ENCODE assay signal across 7 cellular contexts in the genomic region with DNA sequence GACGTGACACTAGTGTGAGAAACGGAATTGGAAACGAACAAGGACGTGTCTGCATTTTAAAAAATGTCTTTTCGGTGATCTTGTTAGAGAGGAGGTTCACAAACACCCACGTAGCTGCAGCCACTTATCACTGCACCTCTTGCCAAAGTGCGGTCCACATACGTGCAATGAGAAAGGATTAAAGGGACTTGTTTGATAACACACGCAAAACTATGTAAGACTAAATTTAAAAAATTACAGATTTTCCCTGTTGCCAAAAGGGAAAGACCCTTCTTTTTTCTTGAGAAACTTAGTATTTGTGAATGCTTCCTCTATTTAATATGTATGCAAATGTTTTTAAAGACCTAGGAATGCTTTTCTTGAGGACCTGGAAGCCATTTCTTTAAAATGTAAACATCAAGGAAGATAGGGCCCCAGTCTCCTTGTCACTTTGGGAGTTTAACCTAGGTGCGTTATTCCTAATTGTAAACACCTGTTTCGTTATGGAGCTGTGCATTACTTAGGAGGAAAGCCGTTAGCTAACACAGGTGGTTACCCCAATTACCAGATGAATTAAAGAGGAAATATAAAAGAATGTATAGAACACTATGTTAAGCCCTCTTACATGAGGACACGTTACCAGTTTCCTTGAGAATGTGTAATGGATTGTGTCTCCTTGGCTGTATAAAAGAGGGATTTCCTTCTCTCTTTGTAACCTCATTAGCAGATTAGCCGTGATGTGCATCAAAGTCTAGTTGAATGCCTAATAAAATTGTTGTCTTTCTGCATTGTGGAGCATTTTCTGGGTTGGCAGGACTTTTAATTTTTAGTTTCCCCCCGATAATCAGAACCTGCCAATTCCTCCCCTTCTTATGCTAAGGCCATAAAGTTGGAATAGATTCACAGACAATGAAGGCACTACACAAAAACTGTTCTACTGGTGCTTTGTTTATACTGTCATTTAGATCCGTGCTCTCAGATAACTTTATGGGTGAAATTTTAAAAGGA. TPM values are rescaled to one million over a fixed set of nuclear protein-coding genes. Genes with fewer than 3 reads are reported as not detected.
DNase-seq lines count a peak whose midpoint lies in the region; ATAC-seq and TF ChIP-seq lines count a peak whose summit lies in the region.

No MANE protein-coding gene starts in this region.

- H3K79me2 ChIP-seq in Karpas-422 (ENCODE audit: low read length) = no peaks in the 10 kb centered on the region

- ATAC-seq in GM18870 (IDR thresholded peaks at IDR 0.05; ENCODE audit: unreplicated experiment) (peak; percentile 12), GM21825 (IDR thresholded peaks at IDR 0.05; ENCODE audit: unreplicated experiment) (no peak), HG03045 (IDR thresholded peaks at IDR 0.05; ENCODE audit: unreplicated experiment) (no peak)

- no peak overlapping the region for H3K27ac ChIP-seq in Karpas-422 (ENCODE audit: low read length)

- peak overlapping the region; percentile 91 for H3K9ac ChIP-seq in Karpas-422 (ENCODE audit: low read length)

- H2AFZ ChIP-seq in Karpas-422 (ENCODE audit: low read length) = peak overlapping the region; percentile 96

- H3K4me1 ChIP-seq in Karpas-422 (ENCODE audit: low read length) (peaks cover 22% of the 10 kb centered on the region), mononuclear cell (ENCODE audit: insufficient read depth, low read length) (peaks cover 15% of the 10 kb centered on the region)

- no peaks in the 10 kb centered on the region for H3K9me2 ChIP-seq in Karpas-422 (replicated peaks; ENCODE audit: insufficient read depth, low read length)

- peak; percentile 61 for DNase-seq in Karpas-422
- no peak for DNase-seq in cardiac fibroblast (ENCODE audit: low read depth in 2 of 2)
- DNase-seq in NCI-H1694 (lab: John Stamatoyannopoulos, UW) = no peak

- H3K4me3 ChIP-seq in Karpas-422 (ENCODE audit: low read length) = peak overlapping the region; percentile 92
- H3K4me3 ChIP-seq in cardiac fibroblast (replicated peaks in 1 of 2; ENCODE audit: low read depth in 2 of 2, low read length in 2 of 2) = peak overlapping the region; percentile 67 to 69
- peak overlapping the region; percentile 73 for H3K4me3 ChIP-seq in mononuclear cell (ENCODE audit: low read length)

- H3K9me3 ChIP-seq in Karpas-422 (ENCODE audit: low read length) (no peaks in the 10 kb centered on the region), mononuclear cell (ENCODE audit: low read depth, low read length) (no peaks in the 10 kb centered on the region)

- no peak for TF ChIP-seq CTCF in cardiac fibroblast (IDR thresholded peaks at IDR 0.05; ENCODE audit: low read depth, low read length)

- H4K20me1 ChIP-seq in Karpas-422 (ENCODE audit: insufficient read depth, low read depth, low read length) = no peaks in the 10 kb centered on the region

- peak overlapping the region; percentile 99 for H3K4me2 ChIP-seq in Karpas-422 (ENCODE audit: low read depth, low read length, poor library complexity, severe bottlenecking)

- H3K36me3 ChIP-seq in Karpas-422 (ENCODE audit: insufficient read depth, low read length) = no peaks in the 10 kb centered on the region

- H3K27me3 ChIP-seq in Karpas-422 (ENCODE audit: low read length) (no peaks in the 10 kb centered on the region), mononuclear cell (ENCODE audit: insufficient read depth, low read length) (no peaks in the 10 kb centered on the region)

RNA-seq across cellular contexts. Expression of a gene that starts 1.0 kb away (rescaled TPM):
- 2.3 and 6.4 TPM in 2 replicates for total RNA-seq in Karpas-422 (2014; rRNA removed; shearing (Covaris generic); ENCODE audit: low replicate concordance)
- 9.4 TPM for total RNA-seq in mononuclear cell
